ENCODE assay signal across 14 cellular contexts in genomic region chr13:111219306-111219705, GRCh38.
A peak's percentile ranks its signal among the peaks of the same experiment; 100 is the strongest.
DNase-seq lines count a peak whose midpoint lies in the region; ATAC-seq, FAIRE-seq and TF ChIP-seq lines count a peak whose summit lies in the region.
"Had no signal": no experiment of that assay in that cellular context is flagged by ENCODE, and none has a peak within 500 bp of the region (broad histone marks: within the 10 kb centered on the region; RNA-seq: fewer than 3 reads in every experiment).

No MANE protein-coding gene starts in this region.

- H3K4me1 ChIP-seq in parathyroid adenoma (no peaks in the 10 kb centered on the region), ovary (ENCODE audit: insufficient read depth) (peaks cover 9% of the 10 kb centered on the region)

- no peak overlapping the region for H3K9ac ChIP-seq in parathyroid adenoma

- H3K27me3 ChIP-seq in parathyroid adenoma (ENCODE audit: control insufficient read depth, insufficient read depth, low read length) (no peaks in the 10 kb centered on the region), ovary (no peaks in the 10 kb centered on the region)
- H3K27me3 ChIP-seq: hepatocyte had no signal

- H3K4me3 ChIP-seq in fibroblast of the aortic adventitia (ENCODE audit: low read depth, low read length) (no peak overlapping the region), parathyroid adenoma (ENCODE audit: low read depth, low read length) (no peak overlapping the region), ovary (no peak overlapping the region)
- H3K4me3 ChIP-seq: hepatocyte had no signal

- H3K9me3 ChIP-seq in parathyroid adenoma (ENCODE audit: control insufficient read depth, low read length) (no peaks in the 10 kb centered on the region), ovary (no peaks in the 10 kb centered on the region)

- TF ChIP-seq CTCF in fibroblast of the aortic adventitia (IDR thresholded peaks at IDR 0.05; ENCODE audit: insufficient read depth, low read length), result no peak
- TF ChIP-seq CTCF in parathyroid adenoma (IDR thresholded peaks at IDR 0.05), result no peak
- TF ChIP-seq CTCF in ovary (IDR thresholded peaks at IDR 0.05), result no peak

- 13 to 20% (median 17%) methylated on average over 4 of the region's 4 CpGs for WGBS in ovary, 3 donors

- intact Hi-C loops in ovary (cut with DNase I), result loop anchor here in 3 of 4 donors (5.0 to 10.0 kb wide), 4 partner anchors 65 to 305 kb away; partner anchors contain the start of gene ANKRD10 (in 1 of the 3)

- H3K27ac ChIP-seq in parathyroid adenoma (peak overlapping the region; percentile 7), ovary (peak overlapping the region in 1 of 2 donors; percentile 55)
- H3K27ac ChIP-seq: hepatocyte had no signal

- TF ChIP-seq POLR2A in ovary (IDR thresholded peaks at IDR 0.05) (no peak), H54 (IDR thresholded peaks at IDR 0.05; ENCODE audit: low read depth, low read length) (no peak)

- peaks cover 2% of the 10 kb centered on the region for H3K79me2 ChIP-seq in parathyroid adenoma

- DNase-seq in AG20443 (ENCODE audit: low spot score) (peak; percentile 82), amniotic epithelial cell (ENCODE audit: low read depth) (peak; percentile 94), fibroblast of the aortic adventitia (ENCODE audit: low read depth) (peak; percentile 75), ovary (no peak), H54 (ENCODE audit: insufficient read length, low spot score) (no peak)
- DNase-seq in stimulated activated CD4-positive, alpha-beta T cell treated with anti-CD3 and anti-CD28 coated beads, Interleukin-12 subunit alpha, Interleukin-12 subunit beta, amount 100 ng/mL, for 4 hours, result no peak
- DNase-seq: activated CD4-positive, alpha-beta T cell treated with anti-CD3 and anti-CD28 coated beads, Interleukin-2, amount 10 ng/mL, durations not matched to agents 7 days and 5 days; amniotic stem cell; CD4-positive, alpha-beta memory T cell; NCI-H2227 treated with DMSO at 0.1 percent for 48 hours; nephron progenitor cell had no signal

- no peak for TF ChIP-seq EP300 in ovary (IDR thresholded peaks at IDR 0.05)

- H3K4me2 ChIP-seq in parathyroid adenoma (ENCODE audit: low read length), result no peak overlapping the region
- H3K4me2 ChIP-seq: hepatocyte had no signal

- H3K36me3 ChIP-seq in parathyroid adenoma (ENCODE audit: control insufficient read depth, insufficient read depth, low read length) (no peaks in the 10 kb centered on the region), ovary (no peaks in the 10 kb centered on the region)

- H2AFZ ChIP-seq in parathyroid adenoma, result no peak overlapping the region
- H2AFZ ChIP-seq: hepatocyte had no signal

- no peak for ATAC-seq in GM18498 (IDR thresholded peaks at IDR 0.05; ENCODE audit: unreplicated experiment)

- FAIRE-seq in H54 (lab: Jason Lieb, UNC), result no peak

Comparison
In these comparisons a context has a peak if more than half of its experiments do, and no peak if none do; other contexts are left out.
1. DNase-seq: peak in AG20443 (single experiment), amniotic epithelial cell (single experiment) and fibroblast of the aortic adventitia (single experiment); none in ovary (0 of 5), H54 (single experiment) and stimulated activated CD4-positive, alpha-beta T cell treated with anti-CD3 and anti-CD28 coated beads, Interleukin-12 subunit alpha, Interleukin-12 subunit beta, amount 100 ng/mL, for 4 hours (single experiment).